In the genomic region with DNA sequence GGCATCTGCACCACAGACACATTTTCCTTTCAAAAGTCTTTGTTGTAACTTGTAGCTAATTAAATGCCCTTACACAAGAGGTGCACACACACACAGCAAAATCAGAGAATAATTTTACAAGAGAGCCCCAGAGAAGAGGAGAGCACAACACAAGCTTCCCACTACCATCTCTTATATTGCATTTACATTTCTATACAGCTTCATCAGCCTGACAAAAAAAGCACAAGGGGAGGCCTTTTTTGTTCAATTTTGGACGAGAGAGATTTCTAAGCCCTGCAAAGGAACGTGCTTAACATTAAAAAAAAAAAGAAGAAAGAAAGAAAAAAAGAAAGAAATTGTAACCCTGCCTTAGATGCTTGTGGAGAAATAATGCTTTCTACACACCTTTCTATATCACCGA, we compare ENCODE assay signal across 1 cellular context.
TF ChIP-seq lines count a peak whose summit lies in the region.

No MANE protein-coding gene starts in this region.

TF ChIP-seq in GM23338, 12 proteins besides CTCF, POLR2A, EP300 and RAD21 (continued from another document):
- no peak for TF ChIP-seq POLR2AphosphoS5 (IDR thresholded peaks at IDR 0.05; ENCODE audit: low read depth)
- TF ChIP-seq CREB1 (CRISPR knock-in tag; IDR thresholded peaks at IDR 0.05; ENCODE audit: low read depth), result no peak
TF ChIP-seq in GM23338: peak in this region for 0.
